ENCODE assay signal across 1 cellular context in the genomic region with DNA sequence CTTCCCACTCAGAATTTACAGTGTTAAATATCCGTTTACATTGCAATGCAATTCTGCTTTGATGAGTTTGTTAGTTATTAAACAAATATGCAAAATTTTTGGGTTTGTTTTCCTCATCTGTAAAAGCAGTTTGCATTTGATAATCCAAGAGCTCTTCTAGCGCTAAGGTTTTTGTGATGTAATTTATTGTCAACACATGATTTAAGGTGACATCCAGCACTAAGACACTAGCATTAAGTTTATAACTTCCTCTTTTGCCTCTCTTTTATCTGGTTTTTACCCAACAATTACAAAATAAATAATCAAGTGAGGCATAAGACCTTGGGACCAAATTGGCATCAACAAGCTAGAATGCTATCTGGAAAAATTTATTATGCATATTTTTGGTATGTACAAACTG.
TF ChIP-seq lines count a peak whose summit lies in the region.

No MANE protein-coding gene starts in this region.

TF ChIP-seq in HepG2, 621 proteins besides CTCF, POLR2A, EP300 and RAD21 (continued from another document):
- TF ChIP-seq FOXJ3 (CRISPR knock-in tag; IDR thresholded peaks at IDR 0.05; ENCODE audit: borderline replicate concordance) (no peak), ZNF782 (CRISPR knock-in tag; IDR thresholded peaks at IDR 0.05; ENCODE audit: borderline replicate concordance) (no peak)
- TF ChIP-seq, protein P1, sequence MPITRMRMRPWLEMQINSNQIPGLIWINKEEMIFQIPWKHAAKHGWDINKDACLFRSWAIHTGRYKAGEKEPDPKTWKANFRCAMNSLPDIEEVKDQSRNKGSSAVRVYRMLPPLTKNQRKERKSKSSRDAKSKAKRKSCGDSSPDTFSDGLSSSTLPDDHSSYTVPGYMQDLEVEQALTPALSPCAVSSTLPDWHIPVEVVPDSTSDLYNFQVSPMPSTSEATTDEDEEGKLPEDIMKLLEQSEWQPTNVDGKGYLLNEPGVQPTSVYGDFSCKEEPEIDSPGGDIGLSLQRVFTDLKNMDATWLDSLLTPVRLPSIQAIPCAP (CRISPR knock-in tag; IDR thresholded peaks at IDR 0.05; ENCODE audit: low read depth): no peak
- TF ChIP-seq, protein P2, sequence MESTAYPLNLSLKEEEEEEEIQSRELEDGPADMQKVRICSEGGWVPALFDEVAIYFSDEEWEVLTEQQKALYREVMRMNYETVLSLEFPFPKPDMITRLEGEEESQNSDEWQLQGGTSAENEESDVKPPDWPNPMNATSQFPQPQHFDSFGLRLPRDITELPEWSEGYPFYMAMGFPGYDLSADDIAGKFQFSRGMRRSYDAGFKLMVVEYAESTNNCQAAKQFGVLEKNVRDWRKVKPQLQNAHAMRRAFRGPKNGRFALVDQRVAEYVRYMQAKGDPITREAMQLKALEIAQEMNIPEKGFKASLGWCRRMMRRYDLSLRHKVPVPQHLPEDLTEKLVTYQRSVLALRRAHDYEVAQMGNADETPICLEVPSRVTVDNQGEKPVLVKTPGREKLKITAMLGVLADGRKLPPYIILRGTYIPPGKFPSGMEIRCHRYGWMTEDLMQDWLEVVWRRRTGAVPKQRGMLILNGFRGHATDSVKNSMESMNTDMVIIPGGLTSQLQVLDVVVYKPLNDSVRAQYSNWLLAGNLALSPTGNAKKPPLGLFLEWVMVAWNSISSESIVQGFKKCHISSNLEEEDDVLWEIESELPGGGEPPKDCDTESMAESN (CRISPR knock-in tag; conservative IDR thresholded peaks at IDR 0.05): no peak
